Comparison of ENCODE assay signal across 27 cellular contexts in the genomic region with DNA sequence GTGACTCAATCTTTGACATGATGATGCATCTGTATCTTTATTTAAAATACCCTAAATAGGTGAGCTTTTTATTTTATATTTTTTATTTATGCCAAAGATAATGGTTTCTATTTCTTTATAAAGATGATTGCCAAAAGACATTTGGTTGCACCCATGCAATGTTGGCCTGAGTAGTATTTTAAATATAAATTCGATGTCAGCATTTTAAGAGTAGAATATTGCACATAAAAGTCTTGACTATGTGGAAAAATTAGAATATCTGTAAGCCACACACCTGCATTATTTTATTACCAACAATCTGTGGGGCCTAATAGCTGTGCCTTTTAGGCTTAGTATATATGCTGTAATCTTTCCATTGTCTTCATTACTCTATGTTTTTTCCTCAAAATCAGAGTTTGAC.
"Had no signal": no experiment of that assay in that cellular context is flagged by ENCODE, and none has a peak within 500 bp of the region (broad histone marks: within the 10 kb centered on the region; RNA-seq: fewer than 3 reads in every experiment).

No MANE protein-coding gene starts in this region.

- H3K4me3 Mint-ChIP-seq: naive thymus-derived CD8-positive, alpha-beta T cell; natural killer cell treated with Interleukin-12 subunit alpha and Interleukin-12 subunit beta and Interleukin-15 and Interleukin-18, amount 100 ng/mL, for 72 hours; nephron progenitor cell; neural crest cell; stimulated activated effector memory CD8-positive, alpha-beta T cell treated with anti-CD3 and anti-CD28 coated beads, Interleukin-12 subunit alpha, Interleukin-12 subunit beta, amount 100 ng/mL, for 72 hours; stimulated activated naive B cell treated with anti-CD40 and anti-IgM and Interleukin-4, amounts not matched to agents 10 μg/mL and 1 μg/mL and 100 μg/mL, for 72 hours; stimulated activated naive CD8-positive, alpha-beta T cell treated with anti-CD3 and anti-CD28 coated beads, Interleukin-15, Interleukin-2, amounts not matched to agents 100 ng/mL and 50 ng/mL, for 24 hours had no signal

- FAIRE-seq: small intestine had no signal

- H3K9me3 Mint-ChIP-seq: nephron progenitor cell; stimulated activated naive CD8-positive, alpha-beta T cell treated with anti-CD3 and anti-CD28 coated beads, Interleukin-15, Interleukin-2, amounts not matched to agents 100 ng/mL and 50 ng/mL, for 24 hours had no signal

- H3K27me3 ChIP-seq: neutrophil, pancreas, right lobe of liver, sigmoid colon, stomach, thyroid gland, tibial nerve, upper lobe of right lung, uterus had no signal

- H3K4me1 Mint-ChIP-seq: naive thymus-derived CD8-positive, alpha-beta T cell; nephron progenitor cell; neural crest cell; stimulated activated effector memory CD8-positive, alpha-beta T cell treated with anti-CD3 and anti-CD28 coated beads, Interleukin-12 subunit alpha, Interleukin-12 subunit beta, amount 100 ng/mL, for 72 hours; stimulated activated naive B cell treated with anti-CD40 and anti-IgM and Interleukin-4, amounts not matched to agents 10 μg/mL and 1 μg/mL and 100 μg/mL, for 72 hours had no signal

- H3K27ac ChIP-seq: neutrophil, pancreas, psoas muscle, right lobe of liver, sigmoid colon, stomach, thoracic aorta, thyroid gland, tibial nerve, upper lobe of right lung, uterus had no signal

- H3K9me3 ChIP-seq: neutrophil, pancreas, psoas muscle, right lobe of liver, sigmoid colon, stomach, thoracic aorta, thyroid gland, tibial nerve, upper lobe of right lung, uterus had no signal

- H3K4me1 ChIP-seq: pancreas, psoas muscle, right lobe of liver, sigmoid colon, stomach, thyroid gland, tibial nerve, upper lobe of right lung, uterus had no signal

- DNase-seq: naive thymus-derived CD8-positive, alpha-beta T cell; nephron progenitor cell; nucleus accumbens; pancreas; psoas muscle; right cardiac atrium; right lobe of liver; sigmoid colon; small intestine; stimulated activated CD4-positive, alpha-beta T cell treated with anti-CD3 and anti-CD28 coated beads, Interleukin-15, amount 100 ng/mL, for 24 hours; stimulated activated CD4-positive, alpha-beta T cell treated with anti-CD3 and anti-CD28 coated beads, Interleukin-2, amount 100 ng/mL, for 24 hours; stimulated activated CD4-positive, alpha-beta T cell treated with anti-CD3 and anti-CD28 coated beads, Interleukin-2, amount 100 ng/mL, for 48 hours; stimulated activated CD4-positive, alpha-beta T cell treated with anti-CD3 and anti-CD28 coated beads, Interleukin-4, amount 100 ng/mL, for 24 hours; stimulated activated naive B cell treated with anti-CD40 and anti-IgM and Interleukin-4, amounts not matched to agents 10 μg/mL and 1 μg/mL and 100 μg/mL, for 72 hours; stimulated activated naive CD4-positive, alpha-beta T cell treated with Interleukin-2 at 50 U/mL for 16 hours; stomach; thyroid gland; trophoblast cell; upper lobe of right lung; uterus had no signal

- H3K36me3 Mint-ChIP-seq: naive thymus-derived CD8-positive, alpha-beta T cell; natural killer cell treated with Interleukin-12 subunit alpha and Interleukin-12 subunit beta and Interleukin-15 and Interleukin-18, amount 100 ng/mL, for 72 hours; stimulated activated effector memory CD8-positive, alpha-beta T cell treated with anti-CD3 and anti-CD28 coated beads, Interleukin-12 subunit alpha, Interleukin-12 subunit beta, amount 100 ng/mL, for 72 hours; stimulated activated naive B cell treated with anti-CD40 and anti-IgM and Interleukin-4, amounts not matched to agents 10 μg/mL and 1 μg/mL and 100 μg/mL, for 72 hours had no signal

- H3K4me3 ChIP-seq: pancreas, psoas muscle, right lobe of liver, sigmoid colon, stomach, thoracic aorta, thyroid gland, tibial nerve, upper lobe of right lung, uterus had no signal

- H3K27ac Mint-ChIP-seq: naive thymus-derived CD8-positive, alpha-beta T cell; natural killer cell treated with Interleukin-12 subunit alpha and Interleukin-12 subunit beta and Interleukin-15 and Interleukin-18, amount 100 ng/mL, for 72 hours; nephron progenitor cell; stimulated activated effector memory CD8-positive, alpha-beta T cell treated with anti-CD3 and anti-CD28 coated beads, Interleukin-12 subunit alpha, Interleukin-12 subunit beta, amount 100 ng/mL, for 72 hours; stimulated activated naive B cell treated with anti-CD40 and anti-IgM and Interleukin-4, amounts not matched to agents 10 μg/mL and 1 μg/mL and 100 μg/mL, for 72 hours; stimulated activated naive CD8-positive, alpha-beta T cell treated with anti-CD3 and anti-CD28 coated beads, Interleukin-15, Interleukin-2, amounts not matched to agents 100 ng/mL and 50 ng/mL, for 24 hours had no signal

- H3K36me3 ChIP-seq: neutrophil, pancreas, right lobe of liver, sigmoid colon, stomach, thoracic aorta, thyroid gland, tibial nerve, upper lobe of right lung, uterus had no signal

- H3K27me3 Mint-ChIP-seq: natural killer cell treated with Interleukin-12 subunit alpha and Interleukin-12 subunit beta and Interleukin-15 and Interleukin-18, amount 100 ng/mL, for 72 hours; stimulated activated naive B cell treated with anti-CD40 and anti-IgM and Interleukin-4, amounts not matched to agents 10 μg/mL and 1 μg/mL and 100 μg/mL, for 72 hours; stimulated activated naive CD8-positive, alpha-beta T cell treated with anti-CD3 and anti-CD28 coated beads, Interleukin-15, Interleukin-2, amounts not matched to agents 100 ng/mL and 50 ng/mL, for 24 hours had no signal
